In genomic region chr16:67673712-67674580, GRCh38 we compare ENCODE assay signal across 1 cellular context.
TF ChIP-seq lines count a peak whose summit lies in the region.

No MANE protein-coding gene starts in this region.

TF ChIP-seq in SK-N-SH treated with all-trans-retinoic acid at 6 μM for 48 hours, 23 proteins besides CTCF, POLR2A, EP300 and RAD21:
- no peak for TF ChIP-seq ISL1 (CRISPR knock-in tag; IDR thresholded peaks at IDR 0.05)
- no peak for TF ChIP-seq CSDC2 (CRISPR knock-in tag; IDR thresholded peaks at IDR 0.05)
- TF ChIP-seq ZNF565 (CRISPR knock-in tag; conservative IDR thresholded peaks at IDR 0.05; ENCODE audit: low read depth), result no peak
